Comparison of ENCODE assay signal across 24 cellular contexts in genomic region chr5:95668728-95669127, GRCh38. TPM values are rescaled to one million over a fixed set of nuclear protein-coding genes. Genes with fewer than 3 reads are reported as not detected.
DNase-seq lines count a peak whose midpoint lies in the region; ATAC-seq, FAIRE-seq and TF ChIP-seq lines count a peak whose summit lies in the region.
"Had no signal": no experiment of that assay in that cellular context is flagged by ENCODE, and none has a peak within 500 bp of the region (broad histone marks: within the 10 kb centered on the region; RNA-seq: fewer than 3 reads in every experiment).

No MANE protein-coding gene starts in this region.

- CTCF ChIA-PET in H1 (lab: Charles Lee; ENCODE audit: partially characterized antibody): interaction anchor here (1.4 to 1.6 kb wide), 2 partner anchors 12 to 66 kb away, joined by 3 read pairs; no protein-coding TSS in a partner anchor

- no peak overlapping the region for H3K14ac ChIP-seq in H1 (ENCODE audit: insufficient read length)

- TF ChIP-seq POLR2A in heart left ventricle (IDR thresholded peaks at IDR 0.05): no peak
- no peak for TF ChIP-seq POLR2A in H1 (IDR thresholded peaks at IDR 0.05; ENCODE audit: control extremely low read depth in 1 of 2, low read depth in 2 of 2, low read length in 2 of 2)

- H4K5ac ChIP-seq in H1 (ENCODE audit: insufficient read length, low read depth, low read length): no peak overlapping the region

- no peak overlapping the region for H3K23ac ChIP-seq in H1 (ENCODE audit: insufficient read length)

- no peak overlapping the region for H4K91ac ChIP-seq in H1 (replicated peaks; ENCODE audit: insufficient read length, low read length)

- H3K4me3 ChIP-seq in heart left ventricle (no peak overlapping the region), H1 (ENCODE audit: extremely low read depth in 1 of 4, insufficient read depth in 2 of 4, low read depth in 3 of 4, low read length in 4 of 4) (no peak overlapping the region), muscle layer of duodenum (ENCODE audit: low read depth in 1 of 2, low read length in 2 of 2) (no peak overlapping the region)
- H3K4me3 ChIP-seq: HAP-1, left lung, Peyer's patch, tibial nerve had no signal

- H3K36me3 Mint-ChIP-seq in T-helper 17 cell (ENCODE audit: low read depth): peaks cover 3% of the 10 kb centered on the region
- H3K36me3 Mint-ChIP-seq: activated CD4-positive, alpha-beta memory T cell treated with anti-CD3 and anti-CD28 coated beads for 36 hours had no signal

- H3K27ac ChIP-seq in heart left ventricle (peak overlapping the region in 7 of 12 donors; percentile 30 to 81 (median 56)), H1 (ENCODE audit: low read depth, low read length) (no peak overlapping the region), muscle layer of duodenum (ENCODE audit: low read length) (peak overlapping the region; percentile 41)
- H3K27ac ChIP-seq: C4-2B, foreskin keratinocyte, left lung had no signal

- no peak overlapping the region for H3K9ac ChIP-seq in H1 (replicated peaks in 1 of 4; ENCODE audit: extremely low read depth in 1 of 4, low read depth in 3 of 4, low read length in 3 of 4)

- no peak overlapping the region for H4K8ac ChIP-seq in H1 (ENCODE audit: extremely low read depth, insufficient read depth, low read length)

- peaks cover 7% of the 10 kb centered on the region for H3K27me3 Mint-ChIP-seq in T-helper 17 cell
- H3K27me3 Mint-ChIP-seq: activated CD4-positive, alpha-beta memory T cell treated with anti-CD3 and anti-CD28 coated beads for 36 hours; activated naive CD8-positive, alpha-beta T cell treated with anti-CD3 and anti-CD28 coated beads for 36 hours; progenitor cell of endocrine pancreas had no signal

- H2BK5ac ChIP-seq in H1 (ENCODE audit: low read depth, low read length): no peak overlapping the region

- H3K23me2 ChIP-seq in H1 (ENCODE audit: low read depth, low read length): no peaks in the 10 kb centered on the region; the same call in 1 of the 2 replicates

- no peak overlapping the region for H3K4me3 Mint-ChIP-seq in T-helper 17 cell
- H3K4me3 Mint-ChIP-seq: activated CD4-positive, alpha-beta memory T cell treated with anti-CD3 and anti-CD28 coated beads for 36 hours; activated naive CD8-positive, alpha-beta T cell treated with anti-CD3 and anti-CD28 coated beads for 36 hours; activated T-cell treated with anti-CD3 and anti-CD28 coated beads, Interleukin-2, amount 50 U/mL, for 4 hours had no signal

- 0 out of 2 replicates have a peak overlapping the region, but pooled peaks have one; percentile 21 for H2AFZ ChIP-seq in H1 (ENCODE audit: low read length)

- no peaks in the 10 kb centered on the region for H3K36me3 ChIP-seq in heart left ventricle
- no peaks in the 10 kb centered on the region for H3K36me3 ChIP-seq in H1 (ENCODE audit: control insufficient read depth in 2 of 4, insufficient read depth in 4 of 4, low read length in 3 of 4)
- H3K36me3 ChIP-seq in muscle layer of duodenum (ENCODE audit: control insufficient read depth in 1 of 2, insufficient read depth in 2 of 2, low read length in 2 of 2): no peaks in the 10 kb centered on the region
- H3K36me3 ChIP-seq: HAP-1, left lung, Peyer's patch, tibial nerve had no signal

- no peak overlapping the region for H2BK20ac ChIP-seq in H1 (ENCODE audit: low read length)

- FAIRE-seq in H1 (lab: Jason Lieb, UNC): no peak
- FAIRE-seq: A204.1 had no signal

- no peaks in the 10 kb centered on the region for H3K4me1 Mint-ChIP-seq in T-helper 17 cell
- H3K4me1 Mint-ChIP-seq: activated naive CD8-positive, alpha-beta T cell treated with anti-CD3 and anti-CD28 coated beads for 36 hours had no signal

- H4K20me1 ChIP-seq in H1 (replicated peaks in 1 of 2; ENCODE audit: control insufficient read depth in 1 of 2, insufficient read depth in 2 of 2, low read length in 2 of 2): no peaks in the 10 kb centered on the region

- no peaks in the 10 kb centered on the region for H3K79me1 ChIP-seq in H1 (ENCODE audit: low read depth, low read length)

- H3K56ac ChIP-seq in H1 (replicated peaks; ENCODE audit: insufficient read length, low read depth, low read length): no peak overlapping the region

- no peaks in the 10 kb centered on the region for H3K79me2 ChIP-seq in H1 (ENCODE audit: control insufficient read depth in 1 of 2, insufficient read depth in 2 of 2, low read length in 2 of 2)

- TF ChIP-seq RAD21 in H1 (IDR thresholded peaks at IDR 0.05 in 1 of 2, conservative IDR thresholded peaks at IDR 0.05 in 1 of 2; ENCODE audit: low read depth in 2 of 2, low read length in 2 of 2): no peak

- H3K27ac Mint-ChIP-seq in T-helper 17 cell: no peak overlapping the region
- H3K27ac Mint-ChIP-seq: activated CD4-positive, alpha-beta memory T cell treated with anti-CD3 and anti-CD28 coated beads for 36 hours; activated naive CD8-positive, alpha-beta T cell treated with anti-CD3 and anti-CD28 coated beads for 36 hours; progenitor cell of endocrine pancreas had no signal

- H3K9me3 ChIP-seq in heart left ventricle (no peaks in the 10 kb centered on the region), H1 (ENCODE audit: insufficient read depth in 2 of 2, low read depth in 1 of 2, low read length in 1 of 2) (no peaks in the 10 kb centered on the region), muscle layer of duodenum (ENCODE audit: control insufficient read depth in 1 of 2, low read length in 2 of 2) (no peaks in the 10 kb centered on the region), T-helper 17 cell (ENCODE audit: control insufficient read depth, low read length, poor library complexity, severe bottlenecking) (no peaks in the 10 kb centered on the region)
- H3K9me3 ChIP-seq: HAP-1, left lung, Peyer's patch, tibial nerve had no signal

- no peak overlapping the region for H2AK5ac ChIP-seq in H1 (ENCODE audit: low read depth, low read length)

- TF ChIP-seq CTCF in heart left ventricle (IDR thresholded peaks at IDR 0.05) (no peak), H1 (IDR thresholded peaks at IDR 0.05; ENCODE audit: control extremely low read depth in 1 of 3, insufficient read depth in 1 of 3, low read depth in 1 of 3, low read length in 3 of 3) (no peak)

- H3K4ac ChIP-seq in H1 (replicated peaks; ENCODE audit: insufficient read length, low read depth, low read length): no peak overlapping the region

- no peak overlapping the region for H3K4me2 ChIP-seq in H1 (ENCODE audit: insufficient read depth in 1 of 2, low read depth in 2 of 2, low read length in 2 of 2)

- H3K4me1 ChIP-seq in heart left ventricle (peaks cover 0 to 45% (median 21%) of the 10 kb centered on the region in 12 donors), H1 (replicated peaks in 1 of 4; ENCODE audit: control insufficient read depth in 3 of 4, insufficient read depth in 4 of 4, low read length in 3 of 4) (no peaks in the 10 kb centered on the region), muscle layer of duodenum (ENCODE audit: control insufficient read depth in 1 of 2, insufficient read depth in 2 of 2, low read length in 2 of 2) (peaks cover 0 to 10% of the 10 kb centered on the region in 2 donors)
- H3K4me1 ChIP-seq: HAP-1, Peyer's patch had no signal

- 55 to 74% (median 61%) methylated on average over 1 of the region's 1 CpG for WGBS in heart left ventricle, 4 donors
- WGBS in H1 (ENCODE audit: extremely low coverage in 1 of 2, insufficient coverage in 1 of 2, insufficient read length in 1 of 2, insufficient replicate concordance in 2 of 2, low coverage in 1 of 2, low lambda C conversion rate in 2 of 2, missing lambda C conversion rate in 1 of 2), 2 experiments: 100% methylated on average over 1 of the region's 1 CpG; no CpG with 5 or more reads in 1 of the 2 experiments

- H3K27me3 ChIP-seq in heart left ventricle (no peaks in the 10 kb centered on the region), H1 (replicated peaks in 1 of 4; ENCODE audit: control insufficient read depth in 3 of 4, extremely low read depth in 1 of 4, insufficient read depth in 3 of 4, low read length in 3 of 4) (no peaks in the 10 kb centered on the region), muscle layer of duodenum (ENCODE audit: low read depth, low read length) (no peaks in the 10 kb centered on the region)
- H3K27me3 ChIP-seq: left lung, tibial nerve had no signal

- ATAC-seq in heart left ventricle (no peak), Right ventricle myocardium superior (ENCODE audit: poor library complexity) (no peak), GM21528 (IDR thresholded peaks at IDR 0.05; ENCODE audit: low FRiP score, unreplicated experiment) (no peak), T-helper 17 cell (no peak)
- ATAC-seq: activated T-cell treated with anti-CD3 and anti-CD28 coated beads, Interleukin-2, amount 50 U/mL, for 4 hours; foreskin keratinocyte had no signal

- no peak overlapping the region for H2BK15ac ChIP-seq in H1 (ENCODE audit: low read length)

- H2BK120ac ChIP-seq in H1 (replicated peaks; ENCODE audit: low read depth, low read length): no peak overlapping the region

- intact Hi-C loops in heart left ventricle (cut with DNase I) (loop anchor here in 8 of 10 donors (2.0 to 10.0 kb wide), 6 partner anchors 59 to 116 kb away; partner anchors contain the start of gene RHOBTB3 (in 5 of the 8)), Right ventricle myocardium superior (cut with DNase I) (loop anchor here (5.0 kb wide), 1 partner anchor 69 kb away; no protein-coding TSS in a partner anchor)

- POLR2A ChIA-PET in H1 (lab: Charles Lee; ENCODE audit: partially characterized antibody): no interaction called here

- TF ChIP-seq EP300 in H1 (IDR thresholded peaks at IDR 0.05; ENCODE audit: borderline replicate concordance in 1 of 2, low read depth in 2 of 2, low read length in 2 of 2): no peak

- DNase-seq in heart left ventricle: no peak
- DNase-seq in Right ventricle myocardium superior: no peak
- no peak for DNase-seq in H1 (ENCODE audit: low read depth in 1 of 2, low spot score in 2 of 2)
- DNase-seq in T-helper 17 cell: no peak
- no peak for DNase-seq in NCI-H345 (lab: John Stamatoyannopoulos, UW)
- DNase-seq in AML-193 (lab: John Stamatoyannopoulos, UW): no peak
- DNase-seq: activated CD4-positive, alpha-beta memory T cell treated with anti-CD3 and anti-CD28 coated beads for 36 hours; activated naive CD8-positive, alpha-beta T cell treated with anti-CD3 and anti-CD28 coated beads for 36 hours; activated T-cell treated with anti-CD3 and anti-CD28 coated beads, Interleukin-2, amount 50 U/mL, for 4 hours; DMS 273 treated with DMSO at 0.1 percent for 48 hours; foreskin keratinocyte; left lung; NCI-H2171; NCI-H748 treated with DMSO at 0.1 percent for 48 hours; stimulated activated CD4-positive, alpha-beta T cell treated with anti-CD3 and anti-CD28 coated beads, Interleukin-12 subunit alpha, Interleukin-12 subunit beta, amount 100 ng/mL, for 4 hours had no signal

- no peak overlapping the region for H2BK12ac ChIP-seq in H1 (ENCODE audit: low read depth, low read length)

- H3K18ac ChIP-seq in H1 (ENCODE audit: extremely low read depth, low read length): no peak overlapping the region

RNA-seq across cellular contexts. Expression of gene SPATA9, which starts 14.1 kb away (rescaled TPM):
- total RNA-seq in heart left ventricle: under 1 TPM in 2 of 9 donors, not detected in 7; 0.79 to 0.99 TPM
- under 1 TPM; 0.17 to 0.27 TPM for polyA plus RNA-seq in heart left ventricle
- not detected for total RNA-seq in Right ventricle myocardium superior
- not detected in 2 replicates for total RNA-seq in H1 (2021; fragmentation: NEBNext Ultra II Directional; extraction: Animal tissue kit (Norgen Biotek cat#: 25700))
- not detected in 2 replicates for polyA plus RNA-seq in H1 (2011; rRNA removed)
- not detected for polyA plus RNA-seq in H1 (2011; cell fraction: cytosol; rRNA removed)
- not detected for polyA plus RNA-seq in H1 (2011; cell fraction: nucleus; rRNA removed)
- 0.09 TPM in 1 of 4 replicates, not detected in the others for polyA plus RNA-seq in H1 (2012, experiment 1 of 2)
- polyA plus RNA-seq in H1 (2012, experiment 2 of 2): not detected
- not detected for polyA plus RNA-seq in H1 (2013, experiment 1 of 2)
- polyA plus RNA-seq in H1 (2013, experiment 2 of 2): not detected
- not detected in 2 replicates for polyA minus RNA-seq in H1 (2011; rRNA and poly(A)+ RNA removed)
- polyA minus RNA-seq in H1 (2011; cell fraction: cytosol; rRNA and poly(A)+ RNA removed): not detected
- polyA minus RNA-seq in H1 (2011; cell fraction: nucleus; rRNA and poly(A)+ RNA removed): not detected
- total RNA-seq in T-helper 17 cell: not detected
- total RNA-seq: activated CD4-positive, alpha-beta memory T cell treated with anti-CD3 and anti-CD28 coated beads for 36 hours; activated naive CD8-positive, alpha-beta T cell treated with anti-CD3 and anti-CD28 coated beads for 36 hours; activated T-cell treated with anti-CD3 and anti-CD28 coated beads, Interleukin-2, amount 50 U/mL, for 4 hours; cardiac septum; foreskin keratinocyte; Peyer's patch; progenitor cell of endocrine pancreas had no signal
- polyA plus RNA-seq: foreskin keratinocyte had no signal

RNA-seq across cellular contexts. Expression of gene RFESD, which starts 22.2 kb away (rescaled TPM):
- total RNA-seq in heart left ventricle: 1 to 10 TPM; 1.3 to 4.6 (median 3.5) TPM
- polyA plus RNA-seq in heart left ventricle: 1 to 10 TPM; 2.3 to 5.0 TPM
- 5.1 TPM for total RNA-seq in Right ventricle myocardium superior
- 2.0 and 4.3 TPM in 2 replicates for total RNA-seq in H1 (2021; fragmentation: NEBNext Ultra II Directional; extraction: Animal tissue kit (Norgen Biotek cat#: 25700))
- polyA plus RNA-seq in H1 (2011; rRNA removed): 1.0 and 1.7 TPM in 2 replicates
- 2.6 TPM for polyA plus RNA-seq in H1 (2011; cell fraction: cytosol; rRNA removed)
- polyA plus RNA-seq in H1 (2011; cell fraction: nucleus; rRNA removed): 0.67 TPM
- polyA plus RNA-seq in H1 (2012, experiment 1 of 2): 2.7 to 4.0 TPM (median 3.6 TPM) in 4 replicates
- polyA plus RNA-seq in H1 (2012, experiment 2 of 2): 2.0 TPM
- polyA plus RNA-seq in H1 (2013, experiment 1 of 2): 4.6 TPM
- 3.1 TPM for polyA plus RNA-seq in H1 (2013, experiment 2 of 2)
- 2.1 and 3.9 TPM in 2 replicates for polyA minus RNA-seq in H1 (2011; rRNA and poly(A)+ RNA removed)
- 4.4 TPM for polyA minus RNA-seq in H1 (2011; cell fraction: cytosol; rRNA and poly(A)+ RNA removed)
- 4.4 TPM for polyA minus RNA-seq in H1 (2011; cell fraction: nucleus; rRNA and poly(A)+ RNA removed)
- total RNA-seq in T-helper 17 cell: 1 to 10 TPM; 2.8 to 2.9 TPM

RNA-seq across cellular contexts. Expression of gene GPR150, which starts 48.8 kb away (rescaled TPM):
- total RNA-seq in heart left ventricle: under 1 TPM in 3 of 9 donors, not detected in 6; 0.13 to 0.25 (median 0.17) TPM
- polyA plus RNA-seq in heart left ventricle: under 1 TPM; 0.04 to 0.11 TPM
- total RNA-seq in Right ventricle myocardium superior: not detected
- total RNA-seq in H1 (2021; fragmentation: NEBNext Ultra II Directional; extraction: Animal tissue kit (Norgen Biotek cat#: 25700)): not detected in 2 replicates
- polyA plus RNA-seq in H1 (2011; rRNA removed): 0.14 and 0.27 TPM in 2 replicates
- polyA plus RNA-seq in H1 (2011; cell fraction: cytosol; rRNA removed): 0.26 TPM
- polyA plus RNA-seq in H1 (2011; cell fraction: nucleus; rRNA removed): 0.54 TPM
- 0.08 to 0.15 TPM (median 0.08 TPM) in 3 of 4 replicates, not detected in the other for polyA plus RNA-seq in H1 (2012, experiment 1 of 2)
- polyA plus RNA-seq in H1 (2012, experiment 2 of 2): 0.14 TPM
- 0.10 TPM for polyA plus RNA-seq in H1 (2013, experiment 1 of 2)
- polyA plus RNA-seq in H1 (2013, experiment 2 of 2): 0.17 TPM
- polyA minus RNA-seq in H1 (2011; rRNA and poly(A)+ RNA removed): 0.07 TPM in 1 of 2 replicates, not detected in the other
- polyA minus RNA-seq in H1 (2011; cell fraction: cytosol; rRNA and poly(A)+ RNA removed): not detected
- polyA minus RNA-seq in H1 (2011; cell fraction: nucleus; rRNA and poly(A)+ RNA removed): 0.50 TPM
- 1 to 10 TPM; 1.8 to 2.5 TPM for total RNA-seq in T-helper 17 cell
- total RNA-seq: cardiac septum, foreskin keratinocyte, progenitor cell of endocrine pancreas had no signal
